ENCODE assay signal across 8 cellular contexts in the genomic region with DNA sequence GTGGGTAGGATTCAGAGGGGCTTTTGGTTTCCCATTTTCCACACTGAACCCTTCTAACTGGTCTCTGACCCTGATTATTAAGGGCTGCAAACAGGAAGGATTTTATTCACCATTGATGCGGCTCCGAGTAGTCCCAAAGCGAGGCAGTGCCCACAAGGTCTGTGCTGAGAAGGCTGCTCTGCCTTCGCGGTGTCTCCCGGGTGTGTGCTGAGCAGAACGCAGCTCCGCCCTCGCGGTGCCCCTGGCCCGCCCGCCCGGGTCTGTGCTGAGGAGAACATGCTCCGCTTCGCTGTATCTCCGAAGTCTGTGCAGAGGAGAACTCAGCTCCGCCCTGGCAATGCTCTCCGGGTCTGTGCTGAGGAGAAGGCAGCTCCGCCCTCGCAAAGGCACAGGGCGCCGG.
DNase-seq lines count a peak whose midpoint lies in the region; ATAC-seq, FAIRE-seq and TF ChIP-seq lines count a peak whose summit lies in the region.
"Not testable (repeated sequence)": the region's sequence is repeated elsewhere in the genome, so short reads cannot be mapped to it uniquely, and the experiment has no call there.

No MANE protein-coding gene starts in this region.

- not testable (repeated sequence) for H3K9me3 Mint-ChIP-seq in CD8-positive, alpha-beta T cell; activated CD4-positive, alpha-beta T cell treated with anti-CD3 and anti-CD28 coated beads, Interleukin-2, amount 10 ng/mL, durations not matched to agents 24 days and 14 days; osteocyte (ENCODE audit: unreplicated experiment); stimulated activated naive B cell treated with anti-CD40 and anti-IgM and Interleukin-4, amounts not matched to agents 10 μg/mL and 1 μg/mL and 100 μg/mL, for 72 hours

- H3K4me3 Mint-ChIP-seq in CD8-positive, alpha-beta T cell; activated CD4-positive, alpha-beta T cell treated with anti-CD3 and anti-CD28 coated beads, Interleukin-2, amount 10 ng/mL, durations not matched to agents 24 days and 14 days; osteocyte (ENCODE audit: unreplicated experiment): not testable (repeated sequence)
- H3K4me3 Mint-ChIP-seq in stimulated activated naive B cell treated with anti-CD40 and anti-IgM and Interleukin-4, amounts not matched to agents 10 μg/mL and 1 μg/mL and 100 μg/mL, for 72 hours: peak overlapping the region in 1 of 2 donors; percentile 44

- not testable (repeated sequence) for H3K9me3 ChIP-seq in CD8-positive, alpha-beta T cell (ENCODE audit: low read length); kidney (ENCODE audit: control insufficient read depth in 1 of 2, low read length in 2 of 2)

- not testable (repeated sequence) for FAIRE-seq in kidney (lab: Jason Lieb, UNC)

- H3K4me3 ChIP-seq in CD8-positive, alpha-beta T cell (ENCODE audit: low read depth, low read length); kidney (ENCODE audit: low read length in 2 of 2): not testable (repeated sequence)

- H3K4me1 Mint-ChIP-seq in CD8-positive, alpha-beta T cell (ENCODE audit: low read depth); activated CD4-positive, alpha-beta T cell treated with anti-CD3 and anti-CD28 coated beads, Interleukin-2, amount 10 ng/mL, durations not matched to agents 24 days and 14 days; osteocyte (ENCODE audit: unreplicated experiment); stimulated activated naive B cell treated with anti-CD40 and anti-IgM and Interleukin-4, amounts not matched to agents 10 μg/mL and 1 μg/mL and 100 μg/mL, for 72 hours: not testable (repeated sequence)

- DNase-seq in CD8-positive, alpha-beta T cell: peak in 4 of 7 experiments; percentile 16 to 40 (median 28)
- DNase-seq in NCI-H460 (ENCODE audit: extremely low read depth, low read depth) (peak; percentile 0), dermis blood vessel endothelial cell (peak; percentile 5), kidney (peak; percentile 53), osteocyte (ENCODE audit: extremely low spot score, unreplicated experiment) (peak; percentile 46)
- peak; percentile 85 for DNase-seq in activated CD4-positive, alpha-beta T cell treated with anti-CD3 and anti-CD28 coated beads, Interleukin-2, amount 10 ng/mL, durations not matched to agents 24 days and 14 days
- peak; percentile 34 to 41 for DNase-seq in activated T-cell treated with anti-CD3 and anti-CD28 coated beads, Interleukin-2, amount 50 U/mL, for 48 hours
- DNase-seq in stimulated activated naive B cell treated with anti-CD40 and anti-IgM and Interleukin-4, amounts not matched to agents 10 μg/mL and 1 μg/mL and 100 μg/mL, for 72 hours: not testable (repeated sequence)

- not testable (repeated sequence) for TF ChIP-seq CTCF in CD8-positive, alpha-beta T cell (IDR thresholded peaks at IDR 0.05); kidney (IDR thresholded peaks at IDR 0.05; ENCODE audit: borderline replicate concordance, extremely low read depth, insufficient read depth); osteocyte (IDR thresholded peaks at IDR 0.05)

- H3K36me3 Mint-ChIP-seq in CD8-positive, alpha-beta T cell; activated CD4-positive, alpha-beta T cell treated with anti-CD3 and anti-CD28 coated beads, Interleukin-2, amount 10 ng/mL, durations not matched to agents 24 days and 14 days (ENCODE audit: low read depth); osteocyte (ENCODE audit: unreplicated experiment); stimulated activated naive B cell treated with anti-CD40 and anti-IgM and Interleukin-4, amounts not matched to agents 10 μg/mL and 1 μg/mL and 100 μg/mL, for 72 hours: not testable (repeated sequence)

- intact Hi-C loops in CD8-positive, alpha-beta T cell (cut with DNase I, micrococcal nuclease); activated CD4-positive, alpha-beta T cell treated with anti-CD3 and anti-CD28 coated beads, Interleukin-2, amount 10 ng/mL, durations not matched to agents 24 days and 14 days (cut with micrococcal nuclease); kidney (cut with DNase I): not testable (repeated sequence)

- CTCF ChIA-PET in CD8-positive, alpha-beta T cell (lab: Charles Lee): not testable (repeated sequence)

- peak; percentile 62 for ATAC-seq in CD8-positive, alpha-beta T cell
- ATAC-seq in stimulated activated naive B cell treated with anti-CD40 and anti-IgM and Interleukin-4, amounts not matched to agents 10 μg/mL and 1 μg/mL and 100 μg/mL, for 72 hours (replicated peaks): peak; percentile 46 to 69

- POLR2A ChIA-PET in CD8-positive, alpha-beta T cell (lab: Charles Lee): not testable (repeated sequence)

- H3K9ac ChIP-seq in kidney (ENCODE audit: low read length in 2 of 2): not testable (repeated sequence)

- not testable (repeated sequence) for H3K36me3 ChIP-seq in CD8-positive, alpha-beta T cell (ENCODE audit: insufficient read depth, low read length); kidney (ENCODE audit: control insufficient read depth in 1 of 2, insufficient read depth in 2 of 2, low read length in 2 of 2)

- not testable (repeated sequence) for H3K27me3 ChIP-seq in CD8-positive, alpha-beta T cell (ENCODE audit: insufficient read depth, low read length)

- H3K27me3 Mint-ChIP-seq in CD8-positive, alpha-beta T cell (ENCODE audit: low read depth); activated CD4-positive, alpha-beta T cell treated with anti-CD3 and anti-CD28 coated beads, Interleukin-2, amount 10 ng/mL, durations not matched to agents 24 days and 14 days; osteocyte (ENCODE audit: unreplicated experiment); stimulated activated naive B cell treated with anti-CD40 and anti-IgM and Interleukin-4, amounts not matched to agents 10 μg/mL and 1 μg/mL and 100 μg/mL, for 72 hours: not testable (repeated sequence)

- H3K27ac Mint-ChIP-seq in CD8-positive, alpha-beta T cell; activated CD4-positive, alpha-beta T cell treated with anti-CD3 and anti-CD28 coated beads, Interleukin-2, amount 10 ng/mL, durations not matched to agents 24 days and 14 days; osteocyte (ENCODE audit: unreplicated experiment); stimulated activated naive B cell treated with anti-CD40 and anti-IgM and Interleukin-4, amounts not matched to agents 10 μg/mL and 1 μg/mL and 100 μg/mL, for 72 hours: not testable (repeated sequence)

- H3K27ac ChIP-seq in CD8-positive, alpha-beta T cell (ENCODE audit: low read depth, low read length); kidney (ENCODE audit: low read depth in 2 of 2, low read length in 2 of 2): not testable (repeated sequence)

- H3K4me1 ChIP-seq in CD8-positive, alpha-beta T cell (ENCODE audit: insufficient read depth, low read length); kidney (ENCODE audit: control insufficient read depth in 1 of 2, insufficient read depth in 1 of 2, low read depth in 1 of 2, low read length in 2 of 2): not testable (repeated sequence)
